In the genomic region with DNA sequence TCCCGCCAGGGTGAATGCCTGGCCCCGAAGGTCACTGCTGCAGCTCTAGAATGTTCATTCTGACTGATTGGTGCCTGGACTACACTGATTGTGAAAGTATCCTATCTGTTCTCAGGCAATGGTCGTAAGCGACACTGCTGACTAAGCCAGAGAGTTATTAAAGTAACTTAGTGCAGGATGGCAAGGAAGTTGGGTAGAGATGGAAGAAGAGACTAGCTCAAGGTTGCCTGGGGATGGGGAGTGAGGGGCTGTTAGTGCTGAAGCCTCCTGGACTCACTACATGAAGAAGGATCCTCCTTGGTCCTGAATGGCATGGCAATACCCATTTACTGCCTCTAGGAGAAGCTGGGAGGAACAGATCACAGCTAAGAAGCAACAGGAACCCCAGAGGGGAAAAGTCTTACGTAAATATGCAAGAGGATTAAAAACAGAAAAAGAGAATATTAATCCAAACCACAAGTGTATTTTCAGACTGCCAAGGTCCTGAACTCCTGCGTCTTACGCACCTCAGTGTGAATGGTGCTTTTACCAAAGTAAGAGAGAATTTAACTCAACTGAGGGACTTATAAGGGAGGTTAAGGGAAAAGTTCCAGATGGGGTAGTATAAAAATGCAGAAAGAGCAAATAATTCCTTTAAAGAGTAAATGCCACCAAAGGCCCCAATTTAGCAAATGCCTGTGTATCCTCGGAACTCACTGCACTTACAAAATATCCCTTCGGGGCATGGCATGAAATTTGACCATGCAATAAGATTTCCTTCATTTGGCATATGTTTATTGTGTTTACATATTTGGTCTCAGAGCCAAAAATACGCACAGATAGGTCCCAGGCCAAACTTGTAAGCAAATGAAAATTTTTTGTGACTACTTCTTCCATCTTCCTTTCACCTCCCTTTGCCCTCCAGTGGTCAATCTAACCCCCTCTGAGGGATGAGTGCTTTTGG, we compare ENCODE assay signal across 8 cellular contexts.
DNase-seq lines count a peak whose midpoint lies in the region; TF ChIP-seq lines count a peak whose summit lies in the region.

No MANE protein-coding gene starts in this region.

- no peaks in the 10 kb centered on the region for H3K9me3 Mint-ChIP-seq in osteocyte (ENCODE audit: unreplicated experiment)
- no peaks in the 10 kb centered on the region for H3K9me3 Mint-ChIP-seq in activated naive CD8-positive, alpha-beta T cell treated with anti-CD3 and anti-CD28 coated beads for 36 hours

- TF ChIP-seq CTCF in GM12872 (IDR thresholded peaks at IDR 0.05; ENCODE audit: insufficient read depth, low read depth, low read length) (peak; percentile 48; the same call in 1 of the 3 replicates), LNCaP clone FGC (IDR thresholded peaks at IDR 0.05; ENCODE audit: control insufficient read depth, extremely low read depth, insufficient read depth) (peak; percentile 11; the same call in 1 of the 2 replicates), choroid plexus epithelial cell (conservative IDR thresholded peaks at IDR 0.05; ENCODE audit: low read depth, low read length) (peak; percentile 64), osteocyte (IDR thresholded peaks at IDR 0.05) (peak; percentile 37)

- no peak overlapping the region for H3K4me3 Mint-ChIP-seq in osteocyte (ENCODE audit: unreplicated experiment)
- no peak overlapping the region for H3K4me3 Mint-ChIP-seq in activated naive CD8-positive, alpha-beta T cell treated with anti-CD3 and anti-CD28 coated beads for 36 hours

- peaks cover 8% of the 10 kb centered on the region for H3K4me1 Mint-ChIP-seq in osteocyte (ENCODE audit: unreplicated experiment)
- H3K4me1 Mint-ChIP-seq in activated naive CD8-positive, alpha-beta T cell treated with anti-CD3 and anti-CD28 coated beads for 36 hours: no peaks in the 10 kb centered on the region

- DNase-seq in LNCaP clone FGC (ENCODE audit: low read depth) (peak; percentile 58), choroid plexus epithelial cell (ENCODE audit: low read depth) (peak; percentile 89), osteocyte (ENCODE audit: extremely low spot score, unreplicated experiment) (no peak), amygdala (lab: John Stamatoyannopoulos, UW) (no peak), caudate nucleus (lab: John Stamatoyannopoulos, UW) (no peak)
- DNase-seq in activated naive CD8-positive, alpha-beta T cell treated with anti-CD3 and anti-CD28 coated beads for 36 hours: no peak
- no peak for DNase-seq in activated CD4-positive, alpha-beta T cell treated with anti-CD3 and anti-CD28 coated beads for 1 hour

- no peak overlapping the region for H3K27ac Mint-ChIP-seq in osteocyte (ENCODE audit: unreplicated experiment)
- no peak overlapping the region for H3K27ac Mint-ChIP-seq in activated naive CD8-positive, alpha-beta T cell treated with anti-CD3 and anti-CD28 coated beads for 36 hours

- H3K27ac ChIP-seq in caudate nucleus (ENCODE audit: low read depth, low read length): no peak overlapping the region

- H3K27me3 Mint-ChIP-seq in osteocyte (ENCODE audit: unreplicated experiment): peaks cover 1% of the 10 kb centered on the region
- H3K27me3 Mint-ChIP-seq in activated naive CD8-positive, alpha-beta T cell treated with anti-CD3 and anti-CD28 coated beads for 36 hours: no peaks in the 10 kb centered on the region

- H3K4me3 ChIP-seq in LNCaP clone FGC (ENCODE audit: low read depth, low read length) (no peak overlapping the region), choroid plexus epithelial cell (ENCODE audit: low read depth, low read length) (no peak overlapping the region)

- H3K36me3 Mint-ChIP-seq in osteocyte (ENCODE audit: unreplicated experiment): no peaks in the 10 kb centered on the region
- H3K36me3 Mint-ChIP-seq in activated naive CD8-positive, alpha-beta T cell treated with anti-CD3 and anti-CD28 coated beads for 36 hours: no peaks in the 10 kb centered on the region

Comparison
In these comparisons a context has a peak if more than half of its experiments do, and no peak if none do; other contexts are left out.
1. CTCF ChIP-seq: peak in every context shown above with its lines; median percentile 64 in choroid plexus epithelial cell; 48 in GM12872; 37 in osteocyte; 11 in LNCaP clone FGC.
2. DNase-seq: peak in LNCaP clone FGC (single experiment) and choroid plexus epithelial cell (single experiment); none in osteocyte (single experiment), activated naive CD8-positive, alpha-beta T cell treated with anti-CD3 and anti-CD28 coated beads for 36 hours (single experiment), activated CD4-positive, alpha-beta T cell treated with anti-CD3 and anti-CD28 coated beads for 1 hour (single experiment), amygdala (0 of 56) and caudate nucleus (0 of 61).